ENCODE assay signal across 24 cellular contexts in genomic region chr19:37074819-37075362, GRCh38.
"Had no signal": no experiment of that assay in that cellular context is flagged by ENCODE, and none has a peak within 500 bp of the region (broad histone marks: within the 10 kb centered on the region; RNA-seq: fewer than 3 reads in every experiment).

No MANE protein-coding gene starts in this region.

- H3K9me3 Mint-ChIP-seq: memory B cell, natural killer cell had no signal

- H3K27ac Mint-ChIP-seq: memory B cell, natural killer cell, neural progenitor cell, progenitor cell of endocrine pancreas had no signal

- DNase-seq: dermis blood vessel endothelial cell; effector memory CD4-positive, alpha-beta T cell; natural killer cell; right lobe of liver; stimulated activated CD4-positive, alpha-beta T cell treated with anti-CD3 and anti-CD28 coated beads, Interleukin-12 subunit alpha, Interleukin-12 subunit beta, amount 100 ng/mL, for 4 hours; stimulated activated CD4-positive, alpha-beta T cell treated with anti-CD3 and anti-CD28 coated beads, Interleukin-1b, Interleukin-23, amount 100 ng/mL, for 48 hours; stimulated activated CD4-positive, alpha-beta T cell treated with anti-CD3 and anti-CD28 coated beads, Interleukin-4, amount 100 ng/mL, for 1 hour; stimulated activated CD8-positive, alpha-beta memory T cell treated with anti-CD3 and anti-CD28 coated beads, Interleukin-4, amount 100 ng/mL, for 48 hours; stimulated activated naive CD4-positive, alpha-beta T cell treated with Interleukin-2 at 50 U/mL for 16 hours; stomach; thyroid gland; trophoblast cell had no signal

- H3K36me3 Mint-ChIP-seq: natural killer cell had no signal

- H3K4me1 ChIP-seq: neural progenitor cell had no signal

- H3K4me3 Mint-ChIP-seq: memory B cell, natural killer cell, neural progenitor cell had no signal

- FAIRE-seq: endothelial cell of umbilical vein, frontal cortex, keratinocyte had no signal

- H3K27ac ChIP-seq: coronary artery, esophagus muscularis mucosa, neural progenitor cell, parathyroid adenoma, right lobe of liver, stomach, thyroid gland, vagina had no signal

- H3K4me3 ChIP-seq: coronary artery, esophagus muscularis mucosa, lung, neural progenitor cell, right lobe of liver, smooth muscle cell, stomach, thyroid gland, vagina had no signal

- H3K27me3 Mint-ChIP-seq: memory B cell, progenitor cell of endocrine pancreas had no signal

- H3K27me3 ChIP-seq: esophagus muscularis mucosa, neural progenitor cell, right lobe of liver, stomach, thyroid gland, vagina had no signal

- H3K36me3 ChIP-seq: esophagus muscularis mucosa, neural progenitor cell, right lobe of liver, stomach, thyroid gland, vagina had no signal

- ATAC-seq: natural killer cell, right lobe of liver had no signal

- H3K9me3 ChIP-seq: thyroid gland had no signal
